In the genomic region with DNA sequence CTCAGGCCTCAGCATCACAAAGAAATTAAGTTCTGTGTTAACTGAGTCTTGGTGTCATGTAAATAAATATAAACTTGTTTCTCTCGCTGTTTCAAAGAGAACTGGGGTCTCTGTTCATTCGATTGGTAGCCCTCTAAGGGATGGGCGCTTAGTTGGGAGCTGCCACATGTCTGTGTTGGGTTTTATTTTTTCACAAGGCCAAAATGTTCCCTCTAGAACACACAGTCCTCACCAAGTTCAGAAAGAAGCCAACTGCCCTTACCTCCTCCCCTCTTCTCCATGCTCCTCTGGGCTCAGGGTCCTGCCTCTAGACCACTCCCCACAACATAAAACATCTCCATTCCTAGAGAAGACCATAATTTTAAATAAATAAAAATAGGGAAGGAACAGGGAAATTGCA, we compare ENCODE assay signal across 31 cellular contexts.
"Had no signal": no experiment of that assay in that cellular context is flagged by ENCODE, and none has a peak within 500 bp of the region (broad histone marks: within the 10 kb centered on the region; RNA-seq: fewer than 3 reads in every experiment).

No MANE protein-coding gene starts in this region.

- H3K27ac Mint-ChIP-seq: activated CD4-positive, alpha-beta memory T cell treated with anti-CD3 and anti-CD28 coated beads for 36 hours; activated CD4-positive, alpha-beta T cell treated with anti-CD3 and anti-CD28 coated beads for 36 hours; activated CD4-positive, alpha-beta T cell treated with anti-CD3 and anti-CD28 coated beads, Interleukin-2, amount 10 ng/mL, durations not matched to agents 24 days and 14 days; activated CD8-positive, alpha-beta memory T cell treated with anti-CD3 and anti-CD28 coated beads, Interleukin-2, amount 10 ng/mL, durations not matched to agents 7 days and 5 days; activated CD8-positive, alpha-beta T cell treated with anti-CD3 and anti-CD28 coated beads, Interleukin-2, amount 10 ng/mL, durations not matched to agents 7 days and 5 days; activated naive CD4-positive, alpha-beta T cell treated with anti-CD3 and anti-CD28 coated beads, Interleukin-2, amount 10 ng/mL, durations not matched to agents 7 days and 5 days; activated naive CD4-positive, alpha-beta T cell treated with anti-CD3 and anti-CD28 coated beads, Interleukin-2, amount 50 U/mL, for 72 hours; activated naive CD8-positive, alpha-beta T cell treated with anti-CD3 and anti-CD28 coated beads, Interleukin-2, amount 10 ng/mL, durations not matched to agents 7 days and 5 days; activated T-cell treated with anti-CD3 and anti-CD28 coated beads, Interleukin-2, amount 50 U/mL, for 24 hours; activated T-cell treated with anti-CD3 and anti-CD28 coated beads, Interleukin-2, amount 50 U/mL, for 72 hours; T-helper 17 cell; T-helper 2 cell treated with Interferon-gamma antibody and Interleukin-4, amounts not matched to agents 5 μg/mL and 100 μg/mL, for 36 hours had no signal

- H3K4me1 Mint-ChIP-seq: activated CD8-positive, alpha-beta memory T cell treated with anti-CD3 and anti-CD28 coated beads, Interleukin-2, amount 10 ng/mL, durations not matched to agents 7 days and 5 days; activated naive CD4-positive, alpha-beta T cell treated with anti-CD3 and anti-CD28 coated beads, Interleukin-2, amount 10 ng/mL, durations not matched to agents 7 days and 5 days had no signal

- H3K36me3 ChIP-seq: ascending aorta, breast epithelium, cardiac muscle cell, colonic mucosa, esophagus squamous epithelium, gastroesophageal sphincter had no signal

- DNase-seq: activated CD4-positive, alpha-beta memory T cell treated with anti-CD3 and anti-CD28 coated beads for 36 hours; activated CD4-positive, alpha-beta T cell treated with anti-CD3 and anti-CD28 coated beads for 36 hours; activated CD4-positive, alpha-beta T cell treated with anti-CD3 and anti-CD28 coated beads, Interleukin-2, amount 10 ng/mL, durations not matched to agents 24 days and 14 days; activated CD4-positive, CD25-positive, alpha-beta regulatory T cell; activated CD4-positive, CD25-positive, alpha-beta regulatory T cell treated with anti-CD3 and anti-CD28 coated beads, Interleukin-2, amount 50 U/mL, for 72 hours; activated CD8-positive, alpha-beta memory T cell treated with anti-CD3 and anti-CD28 coated beads, Interleukin-2, amount 10 ng/mL, durations not matched to agents 7 days and 5 days; activated CD8-positive, alpha-beta memory T cell treated with anti-CD3 and anti-CD28 coated beads, Interleukin-2, amount 50 U/mL, for 4 hours; activated CD8-positive, alpha-beta T cell treated with anti-CD3 and anti-CD28 coated beads, Interleukin-2, amount 10 ng/mL, durations not matched to agents 7 days and 5 days; activated gamma-delta T cell; activated naive CD4-positive, alpha-beta T cell; activated naive CD4-positive, alpha-beta T cell treated with anti-CD3 and anti-CD28 coated beads, Interleukin-2, amount 10 ng/mL, durations not matched to agents 7 days and 5 days; activated naive CD8-positive, alpha-beta T cell treated with anti-CD3 and anti-CD28 coated beads, Interleukin-2, amount 10 ng/mL, durations not matched to agents 7 days and 5 days; activated T-cell treated with anti-CD3 and anti-CD28 coated beads, Interleukin-2, amount 50 U/mL, for 24 hours; activated T-cell treated with anti-CD3 and anti-CD28 coated beads, Interleukin-2, amount 50 U/mL, for 72 hours; central memory CD4-positive, alpha-beta T cell; cerebellar nuclear complex; colonic mucosa; effector CD8-positive, alpha-beta T cell; esophagus squamous epithelium; foreskin melanocyte; T-helper 1 cell; T-helper 17 cell; T1000 had no signal

- H3K36me3 Mint-ChIP-seq: activated CD4-positive, alpha-beta memory T cell treated with anti-CD3 and anti-CD28 coated beads for 36 hours; activated CD8-positive, alpha-beta memory T cell treated with anti-CD3 and anti-CD28 coated beads, Interleukin-2, amount 10 ng/mL, durations not matched to agents 7 days and 5 days; activated naive CD4-positive, alpha-beta T cell treated with anti-CD3 and anti-CD28 coated beads, Interleukin-2, amount 10 ng/mL, durations not matched to agents 7 days and 5 days; activated naive CD4-positive, alpha-beta T cell treated with anti-CD3 and anti-CD28 coated beads, Interleukin-2, amount 50 U/mL, for 72 hours; activated naive CD8-positive, alpha-beta T cell treated with anti-CD3 and anti-CD28 coated beads, Interleukin-2, amount 10 ng/mL, durations not matched to agents 7 days and 5 days; brain had no signal

- H3K9me3 ChIP-seq: ascending aorta, breast epithelium, colonic mucosa, esophagus squamous epithelium, gastroesophageal sphincter had no signal

- H3K27me3 ChIP-seq: ascending aorta, breast epithelium, cardiac muscle cell, colonic mucosa, esophagus squamous epithelium, gastroesophageal sphincter had no signal

- H3K27ac ChIP-seq: ascending aorta, breast epithelium, cardiac muscle cell, colonic mucosa, epithelial cell of prostate, esophagus squamous epithelium, gastroesophageal sphincter had no signal

- H3K4me1 ChIP-seq: breast epithelium, colonic mucosa had no signal

- H3K4me3 ChIP-seq: ascending aorta, breast epithelium, cardiac muscle cell, colonic mucosa, esophagus squamous epithelium, gastroesophageal sphincter had no signal

- H3K4me3 Mint-ChIP-seq: activated CD4-positive, alpha-beta memory T cell treated with anti-CD3 and anti-CD28 coated beads for 36 hours; activated CD4-positive, alpha-beta T cell treated with anti-CD3 and anti-CD28 coated beads for 36 hours; activated CD4-positive, alpha-beta T cell treated with anti-CD3 and anti-CD28 coated beads, Interleukin-2, amount 10 ng/mL, durations not matched to agents 24 days and 14 days; activated CD8-positive, alpha-beta memory T cell treated with anti-CD3 and anti-CD28 coated beads, Interleukin-2, amount 10 ng/mL, durations not matched to agents 7 days and 5 days; activated CD8-positive, alpha-beta T cell treated with anti-CD3 and anti-CD28 coated beads, Interleukin-2, amount 10 ng/mL, durations not matched to agents 7 days and 5 days; activated naive CD4-positive, alpha-beta T cell treated with anti-CD3 and anti-CD28 coated beads, Interleukin-2, amount 10 ng/mL, durations not matched to agents 7 days and 5 days; activated naive CD8-positive, alpha-beta T cell treated with anti-CD3 and anti-CD28 coated beads, Interleukin-2, amount 10 ng/mL, durations not matched to agents 7 days and 5 days; activated T-cell treated with anti-CD3 and anti-CD28 coated beads, Interleukin-2, amount 50 U/mL, for 24 hours; activated T-cell treated with anti-CD3 and anti-CD28 coated beads, Interleukin-2, amount 50 U/mL, for 72 hours; T-helper 17 cell; T-helper 2 cell treated with Interferon-gamma antibody and Interleukin-4, amounts not matched to agents 5 μg/mL and 100 μg/mL, for 36 hours had no signal

- H3K9me3 Mint-ChIP-seq: activated CD4-positive, alpha-beta memory T cell treated with anti-CD3 and anti-CD28 coated beads for 36 hours; activated CD4-positive, alpha-beta T cell treated with anti-CD3 and anti-CD28 coated beads, Interleukin-2, amount 10 ng/mL, durations not matched to agents 24 days and 14 days; activated naive CD4-positive, alpha-beta T cell treated with anti-CD3 and anti-CD28 coated beads, Interleukin-2, amount 10 ng/mL, durations not matched to agents 7 days and 5 days; activated naive CD4-positive, alpha-beta T cell treated with anti-CD3 and anti-CD28 coated beads, Interleukin-2, amount 50 U/mL, for 72 hours; activated naive CD8-positive, alpha-beta T cell treated with anti-CD3 and anti-CD28 coated beads, Interleukin-2, amount 10 ng/mL, durations not matched to agents 7 days and 5 days; activated T-cell treated with anti-CD3 and anti-CD28 coated beads, Interleukin-2, amount 50 U/mL, for 24 hours; activated T-cell treated with anti-CD3 and anti-CD28 coated beads, Interleukin-2, amount 50 U/mL, for 72 hours; T-helper 2 cell treated with Interferon-gamma antibody and Interleukin-4, amounts not matched to agents 5 μg/mL and 100 μg/mL, for 36 hours had no signal

- ATAC-seq: activated CD4-positive, alpha-beta T cell treated with anti-CD3 and anti-CD28 coated beads for 36 hours; activated CD8-positive, alpha-beta memory T cell treated with anti-CD3 and anti-CD28 coated beads, Interleukin-2, amount 10 ng/mL, durations not matched to agents 7 days and 5 days; activated CD8-positive, alpha-beta T cell treated with anti-CD3 and anti-CD28 coated beads, Interleukin-2, amount 10 ng/mL, durations not matched to agents 7 days and 5 days; activated T-cell treated with anti-CD3 and anti-CD28 coated beads, Interleukin-2, amount 50 U/mL, for 72 hours; gastroesophageal sphincter; T-helper 17 cell had no signal

- H3K27me3 Mint-ChIP-seq: activated CD4-positive, alpha-beta memory T cell treated with anti-CD3 and anti-CD28 coated beads for 36 hours; activated CD8-positive, alpha-beta memory T cell treated with anti-CD3 and anti-CD28 coated beads, Interleukin-2, amount 10 ng/mL, durations not matched to agents 7 days and 5 days; activated naive CD8-positive, alpha-beta T cell treated with anti-CD3 and anti-CD28 coated beads, Interleukin-2, amount 10 ng/mL, durations not matched to agents 7 days and 5 days had no signal
